ENCODE assay signal across 17 cellular contexts in the genomic region with DNA sequence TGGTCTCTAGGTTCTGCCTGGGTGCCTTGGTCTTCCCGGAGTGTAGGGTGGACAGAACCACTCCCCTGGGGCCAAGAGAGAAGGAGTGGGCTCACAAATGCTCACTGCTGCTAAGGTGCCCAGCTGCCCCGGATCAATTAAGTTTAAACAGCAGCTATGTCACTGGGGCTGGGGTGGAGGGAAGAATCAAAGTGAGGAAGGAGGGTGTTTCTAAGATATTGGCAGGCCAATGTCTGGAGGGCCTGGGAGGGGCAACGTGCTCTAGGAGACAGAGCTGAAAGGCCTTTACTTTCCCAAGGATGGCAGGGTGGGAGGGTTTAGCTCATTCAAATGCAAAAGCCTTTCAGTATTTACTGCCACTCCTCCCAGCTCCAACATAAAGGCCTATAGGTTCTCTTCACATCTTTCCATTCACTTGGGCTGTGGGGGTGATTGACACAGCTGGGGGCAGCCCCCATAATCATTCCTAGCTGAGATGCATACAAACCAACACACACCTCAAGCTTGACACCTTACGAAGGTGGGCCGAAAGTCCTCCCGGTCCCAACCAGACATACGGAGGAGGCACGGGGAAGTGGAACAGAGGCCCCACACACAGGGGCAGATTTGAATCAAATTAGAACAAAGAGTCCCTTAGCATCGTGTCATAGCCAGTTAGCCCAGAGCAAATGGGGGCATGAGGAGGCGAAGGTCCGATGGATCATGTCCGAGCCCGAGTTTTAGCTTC.
DNase-seq lines count a peak whose midpoint lies in the region; ATAC-seq, FAIRE-seq and TF ChIP-seq lines count a peak whose summit lies in the region.
"Had no signal": no experiment of that assay in that cellular context is flagged by ENCODE, and none has a peak within 500 bp of the region (broad histone marks: within the 10 kb centered on the region; RNA-seq: fewer than 3 reads in every experiment).

No MANE protein-coding gene starts in this region.

- peaks cover 0 to 4% of the 10 kb centered on the region in 2 donors for H3K9me3 Mint-ChIP-seq in activated naive CD4-positive, alpha-beta T cell treated with anti-CD3 and anti-CD28 coated beads, Interleukin-2, amount 50 U/mL, for 72 hours
- H3K9me3 Mint-ChIP-seq in chondrocyte (ENCODE audit: low read depth): no peaks in the 10 kb centered on the region
- H3K9me3 Mint-ChIP-seq: activated T-helper 1 cell treated with anti-CD3 and anti-CD28 coated beads, Interleukin-12 subunit alpha, Interleukin-12 subunit beta, Interleukin-2, Interleukin-4 antibody, amounts not matched to agents 30 ng/mL and 10 ng/mL and 1 ng/mL, durations not matched to agents 14 hours and 24 hours and 36 hours had no signal

- H3K9ac ChIP-seq in iPS-20b (ENCODE audit: low read depth, low read length): peak overlapping the region; percentile 59; the same call in 1 of the 2 replicates

- H3K27ac ChIP-seq in WERI-Rb-1 (peak overlapping the region; percentile 67), iPS-20b (ENCODE audit: low read length) (peak overlapping the region; percentile 55), stomach (peak overlapping the region; percentile 5 to 92 (median 85))
- H3K27ac ChIP-seq: brain microvascular endothelial cell had no signal

- TF ChIP-seq CTCF in WERI-Rb-1 (IDR thresholded peaks at IDR 0.05; ENCODE audit: low read depth, low read length) (no peak), stomach (IDR thresholded peaks at IDR 0.05) (no peak), chondrocyte (IDR thresholded peaks at IDR 0.05) (no peak)

- H3K27me3 Mint-ChIP-seq in chondrocyte (ENCODE audit: low read depth): no peaks in the 10 kb centered on the region

- no peak overlapping the region for H3K4me3 ChIP-seq in WERI-Rb-1 (ENCODE audit: low read depth, low read length)
- 0 out of 2 replicates have a peak overlapping the region, but pooled peaks have one; percentile 21 for H3K4me3 ChIP-seq in iPS-20b (ENCODE audit: low read length)
- no peak overlapping the region for H3K4me3 ChIP-seq in stomach
- H3K4me3 ChIP-seq: upper lobe of left lung had no signal

- no peak for TF ChIP-seq EP300 in stomach (IDR thresholded peaks at IDR 0.05)

- TF ChIP-seq POLR2A in stomach (IDR thresholded peaks at IDR 0.05): no peak

- H3K4me3 Mint-ChIP-seq in chondrocyte (ENCODE audit: unreplicated experiment): no peak overlapping the region
- H3K4me3 Mint-ChIP-seq: activated T-helper 1 cell treated with anti-CD3 and anti-CD28 coated beads, Interleukin-12 subunit alpha, Interleukin-12 subunit beta, Interleukin-2, Interleukin-4 antibody, amounts not matched to agents 30 ng/mL and 10 ng/mL and 1 ng/mL, durations not matched to agents 14 hours and 24 hours and 36 hours had no signal

- H3K4me1 Mint-ChIP-seq in chondrocyte (ENCODE audit: low read depth): peaks cover 23% of the 10 kb centered on the region

- H3K9me3 ChIP-seq in WERI-Rb-1 (ENCODE audit: severe bottlenecking) (no peaks in the 10 kb centered on the region), iPS-20b (ENCODE audit: insufficient read depth, low read depth, low read length) (no peaks in the 10 kb centered on the region), stomach (no peaks in the 10 kb centered on the region)
- H3K9me3 ChIP-seq: upper lobe of left lung had no signal

- H3K27me3 ChIP-seq in WERI-Rb-1 (ENCODE audit: insufficient read depth, low read depth, severe bottlenecking) (no peaks in the 10 kb centered on the region), iPS-20b (ENCODE audit: insufficient read depth, low read length) (no peaks in the 10 kb centered on the region), stomach (no peaks in the 10 kb centered on the region)
- H3K27me3 ChIP-seq: brain microvascular endothelial cell, upper lobe of left lung had no signal

- WGBS in stomach, 5 donors: 76 to 89% (median 79%) methylated on average over 12 to 13 of the region's 13 CpGs

- H3K36me3 ChIP-seq in WERI-Rb-1 (no peaks in the 10 kb centered on the region), iPS-20b (ENCODE audit: insufficient read depth, low read depth, low read length) (no peaks in the 10 kb centered on the region), stomach (no peaks in the 10 kb centered on the region)
- H3K36me3 ChIP-seq: brain microvascular endothelial cell, upper lobe of left lung had no signal

- no peak for DNase-seq in activated naive CD4-positive, alpha-beta T cell treated with anti-CD3 and anti-CD28 coated beads, Interleukin-2, amount 50 U/mL, for 72 hours (ENCODE audit: low spot score in 2 of 2)
- DNase-seq in activated naive CD4-positive, alpha-beta T cell treated with Interleukin-2 at 50 U/mL for 16 hours: no peak
- DNase-seq in WERI-Rb-1 (no peak), stomach (no peak), RCC 7860 (ENCODE audit: low spot score) (no peak), chondrocyte (ENCODE audit: low spot score) (no peak), UCSD-AML1 (lab: John Stamatoyannopoulos, UW; ENCODE audit: unreplicated experiment) (no peak)
- DNase-seq: activated CD4-positive, alpha-beta T cell treated with anti-CD3 and anti-CD28 coated beads, Interleukin-2, amount 50 U/mL, for 1 hour; brain microvascular endothelial cell; effector CD8-positive, alpha-beta T cell; NCI-H1694 treated with DMSO at 0.1 percent for 48 hours; stimulated activated CD4-positive, alpha-beta T cell treated with anti-CD3 and anti-CD28 coated beads, Interleukin-4, amount 100 ng/mL, for 24 hours; T-helper 1 cell; upper lobe of left lung had no signal

- peak overlapping the region; percentile 39 to 96 for H3K27ac Mint-ChIP-seq in activated naive CD4-positive, alpha-beta T cell treated with anti-CD3 and anti-CD28 coated beads, Interleukin-2, amount 50 U/mL, for 72 hours
- no peak overlapping the region for H3K27ac Mint-ChIP-seq in chondrocyte (ENCODE audit: unreplicated experiment)
- H3K27ac Mint-ChIP-seq: activated T-helper 1 cell treated with anti-CD3 and anti-CD28 coated beads, Interleukin-12 subunit alpha, Interleukin-12 subunit beta, Interleukin-2, Interleukin-4 antibody, amounts not matched to agents 30 ng/mL and 10 ng/mL and 1 ng/mL, durations not matched to agents 14 hours and 24 hours and 36 hours had no signal

- FAIRE-seq in RCC 7860 (lab: Jason Lieb, UNC): no peak

- intact Hi-C loops in stomach (cut with DNase I; ENCODE audit: low total_unique reads): no loop called here

- H3K4me1 ChIP-seq in iPS-20b (ENCODE audit: insufficient read depth, low read length) (peaks cover 39% of the 10 kb centered on the region), stomach (peaks cover 16 to 41% (median 35%) of the 10 kb centered on the region in 4 donors)

- H3K36me3 Mint-ChIP-seq in activated naive CD4-positive, alpha-beta T cell treated with anti-CD3 and anti-CD28 coated beads, Interleukin-2, amount 50 U/mL, for 72 hours: peaks cover 0 to 15% of the 10 kb centered on the region in 2 donors
- H3K36me3 Mint-ChIP-seq in chondrocyte (ENCODE audit: low read depth): no peaks in the 10 kb centered on the region

- ATAC-seq in activated naive CD4-positive, alpha-beta T cell treated with anti-CD3 and anti-CD28 coated beads, Interleukin-2, amount 50 U/mL, for 72 hours: no peak
- ATAC-seq: Panc1 had no signal
